In the genomic region with DNA sequence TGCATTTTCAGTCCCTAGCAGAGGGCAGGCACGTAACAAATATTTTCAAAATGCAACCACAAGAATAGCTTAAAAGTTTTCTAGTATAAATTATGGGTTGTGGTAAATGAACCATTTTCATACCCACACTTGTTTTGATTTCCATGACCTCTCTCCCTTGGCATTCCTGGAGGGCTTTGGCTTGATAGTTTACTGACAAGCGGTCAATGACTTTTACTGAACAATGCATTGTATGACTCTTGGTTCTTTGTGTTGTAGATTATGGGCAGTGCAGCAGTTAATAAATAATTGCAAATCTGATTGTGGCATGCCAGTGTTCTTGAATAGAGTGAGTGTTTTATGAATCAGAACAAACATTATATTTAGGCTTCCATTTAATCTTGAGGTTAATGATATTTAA, we compare ENCODE assay signal across 19 cellular contexts.
"Had no signal": no experiment of that assay in that cellular context is flagged by ENCODE, and none has a peak within 500 bp of the region (broad histone marks: within the 10 kb centered on the region; RNA-seq: fewer than 3 reads in every experiment).

No MANE protein-coding gene starts in this region.

- H3K27ac Mint-ChIP-seq: effector memory CD8-positive, alpha-beta T cell; natural killer cell; stimulated activated memory B cell treated with anti-CD40 and anti-IgM and Interleukin-4, amounts not matched to agents 10 μg/mL and 1 μg/mL and 100 μg/mL, for 72 hours; type B pancreatic cell had no signal

- H3K36me3 Mint-ChIP-seq: natural killer cell; stimulated activated memory B cell treated with anti-CD40 and anti-IgM and Interleukin-4, amounts not matched to agents 10 μg/mL and 1 μg/mL and 100 μg/mL, for 72 hours; type B pancreatic cell had no signal

- H3K4me3 Mint-ChIP-seq: effector memory CD8-positive, alpha-beta T cell; natural killer cell; neural crest cell; stimulated activated memory B cell treated with anti-CD40 and anti-IgM and Interleukin-4, amounts not matched to agents 10 μg/mL and 1 μg/mL and 100 μg/mL, for 72 hours; type B pancreatic cell had no signal

- H3K9me3 Mint-ChIP-seq: effector memory CD8-positive, alpha-beta T cell; stimulated activated memory B cell treated with anti-CD40 and anti-IgM and Interleukin-4, amounts not matched to agents 10 μg/mL and 1 μg/mL and 100 μg/mL, for 72 hours; type B pancreatic cell had no signal

- H3K4me1 Mint-ChIP-seq: natural killer cell; neural crest cell; stimulated activated memory B cell treated with anti-CD40 and anti-IgM and Interleukin-4, amounts not matched to agents 10 μg/mL and 1 μg/mL and 100 μg/mL, for 72 hours had no signal

- H3K27me3 Mint-ChIP-seq: effector memory CD8-positive, alpha-beta T cell; stimulated activated memory B cell treated with anti-CD40 and anti-IgM and Interleukin-4, amounts not matched to agents 10 μg/mL and 1 μg/mL and 100 μg/mL, for 72 hours; type B pancreatic cell had no signal

- DNase-seq: cerebellar nuclear complex; cortex of kidney; effector memory CD8-positive, alpha-beta T cell; gastrocnemius medialis; heart left ventricle; kidney; left ventricle myocardium superior; lower lobe of right lung; natural killer cell; right cardiac atrium; sigmoid colon; stimulated activated CD4-positive, alpha-beta T cell treated with anti-CD3 and anti-CD28 coated beads, Interleukin-4, amount 100 ng/mL, for 4 hours; stimulated activated naive CD8-positive, alpha-beta T cell treated with anti-CD3 and anti-CD28 coated beads, Interleukin-15, Interleukin-2, amounts not matched to agents 100 U/mL and 50 U/mL, for 24 hours; substantia nigra; testis; tibial artery had no signal

- ATAC-seq: effector memory CD8-positive, alpha-beta T cell; gastrocnemius medialis; heart left ventricle; left ventricle myocardium superior; lower lobe of right lung; natural killer cell; right cardiac atrium; stimulated activated memory B cell treated with anti-CD40 and anti-IgM and Interleukin-4, amounts not matched to agents 10 μg/mL and 1 μg/mL and 100 μg/mL, for 72 hours; stimulated activated naive CD8-positive, alpha-beta T cell treated with anti-CD3 and anti-CD28 coated beads, Interleukin-15, Interleukin-2, amounts not matched to agents 100 U/mL and 50 U/mL, for 24 hours had no signal
